ENCODE assay signal across 8 cellular contexts in the genomic region with DNA sequence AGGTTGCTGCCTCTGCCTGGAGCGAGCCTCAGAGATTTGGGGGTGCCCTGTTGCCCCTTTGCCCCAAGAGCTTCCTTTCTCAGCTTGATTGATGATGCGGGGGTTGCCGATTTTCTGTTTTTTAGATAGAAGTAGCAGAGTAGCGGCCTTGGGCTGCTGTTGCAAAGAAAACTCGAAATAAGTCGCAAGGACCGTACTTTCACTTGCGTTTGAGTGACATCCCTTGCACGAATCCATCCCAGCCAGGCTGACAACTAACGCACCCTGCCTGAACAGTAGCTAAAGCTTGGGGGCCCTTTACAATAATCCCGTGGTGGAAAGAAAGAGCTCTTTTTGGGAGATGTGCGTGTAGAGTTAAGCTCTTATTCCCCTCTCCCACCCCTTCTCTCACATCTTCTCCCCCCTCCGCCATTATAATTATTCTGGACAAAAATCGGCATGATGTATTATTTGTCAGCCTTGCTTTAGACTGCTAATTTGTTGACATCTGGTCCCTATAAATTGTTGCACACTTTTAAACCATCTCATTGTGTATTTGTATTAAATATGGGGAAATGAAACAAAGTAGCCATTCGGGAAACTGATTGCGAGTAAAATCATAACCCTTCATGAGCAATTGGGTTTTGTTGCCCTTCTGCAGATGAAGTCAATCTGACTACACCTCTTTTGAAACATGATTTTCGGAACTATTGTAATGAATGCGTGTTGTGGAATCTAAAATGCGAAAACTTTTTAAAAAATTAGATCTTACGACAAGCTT. TPM values are rescaled to one million over a fixed set of nuclear protein-coding genes. Genes with fewer than 3 reads are reported as not detected.
DNase-seq lines count a peak whose midpoint lies in the region; ATAC-seq and TF ChIP-seq lines count a peak whose summit lies in the region.

No MANE protein-coding gene starts in this region.

- H3K4me1 ChIP-seq in CD4-positive, alpha-beta memory T cell (ENCODE audit: insufficient read depth, low read length) = peaks cover 47% of the 10 kb centered on the region
- H3K4me1 ChIP-seq in duodenal mucosa (ENCODE audit: control insufficient read depth in 1 of 2, insufficient read depth in 2 of 2, low read length in 2 of 2) = peaks cover 31 to 37% of the 10 kb centered on the region in 2 donors

- peak overlapping the region; percentile 78 to 86 for H3K4me3 ChIP-seq in CD4-positive, alpha-beta memory T cell (ENCODE audit: low read length in 2 of 2)
- H3K4me3 ChIP-seq in WI38 (ENCODE audit: low read depth, low read length) (peak overlapping the region; percentile 89), duodenal mucosa (ENCODE audit: low read depth in 1 of 2, low read length in 2 of 2) (peak overlapping the region; percentile 85 to 94)

- H3K27ac ChIP-seq in CD4-positive, alpha-beta memory T cell (ENCODE audit: low read depth, low read length) = peak overlapping the region; percentile 92
- peak overlapping the region; percentile 30 for H3K27ac ChIP-seq in duodenal mucosa (ENCODE audit: low read depth, low read length)

- CTCF ChIA-PET in CD4-positive, alpha-beta memory T cell (lab: Charles Lee; ENCODE audit: partially characterized antibody) = interaction anchor here (0.6 to 2.9 kb wide), 16 partner anchors 10 to 613 kb away, joined by 3 to 36 read pairs (median 4); a partner anchor contains a TSS

- intact Hi-C loops in CD4-positive, alpha-beta memory T cell (cut with micrococcal nuclease) = loop anchor here (1.0 to 5.0 kb wide), 3 partner anchors 37 to 196 kb away; a partner anchor contains a TSS

- POLR2A ChIA-PET in CD4-positive, alpha-beta memory T cell (lab: Charles Lee; ENCODE audit: partially characterized antibody) = interaction anchor here (0.6 to 2.0 kb wide), 16 partner anchors 8 to 404 kb away, joined by 3 to 8 read pairs (median 3); a partner anchor contains a TSS

- H3K36me3 Mint-ChIP-seq in CD4-positive, alpha-beta memory T cell = peaks cover 4 to 10% of the 10 kb centered on the region in 2 donors

- TF ChIP-seq CTCF in WI38 (IDR thresholded peaks at IDR 0.05; ENCODE audit: low read depth, low read length) = no peak

- H3K27ac Mint-ChIP-seq in CD4-positive, alpha-beta memory T cell = peak overlapping the region; percentile 93 to 99 (median 98)

- DNase-seq in CD4-positive, alpha-beta memory T cell = peak; percentile 43 to 58 (median 52)
- peak; percentile 28 for DNase-seq in midbrain (lab: John Stamatoyannopoulos, UW)
- peak; percentile 35 for DNase-seq in stimulated activated naive CD4-positive, alpha-beta T cell treated with Interleukin-2 at 50 U/mL for 16 hours (lab: John Stamatoyannopoulos, UW)
- DNase-seq in A172 (ENCODE audit: low spot score) = no peak

- peak overlapping the region; percentile 95 to 100 (median 98) for H3K4me3 Mint-ChIP-seq in CD4-positive, alpha-beta memory T cell

- peaks cover 0 to 3% (median 0%) of the 10 kb centered on the region in 8 donors for H3K9me3 Mint-ChIP-seq in CD4-positive, alpha-beta memory T cell

- peak; percentile 41 for ATAC-seq in GM19438 (IDR thresholded peaks at IDR 0.05; ENCODE audit: low read depth, unreplicated experiment)
- peak; percentile 23 for ATAC-seq in HG03521 (IDR thresholded peaks at IDR 0.05; ENCODE audit: unreplicated experiment)

- peak overlapping the region; percentile 79 to 90 for H3K9ac ChIP-seq in duodenal mucosa (ENCODE audit: low read depth in 1 of 2, low read length in 2 of 2)

- peaks cover 27 to 54% (median 40%) of the 10 kb centered on the region in 4 donors for H3K4me1 Mint-ChIP-seq in CD4-positive, alpha-beta memory T cell

- no peaks in the 10 kb centered on the region for H3K36me3 ChIP-seq in CD4-positive, alpha-beta memory T cell (ENCODE audit: insufficient read depth, low read length)
- H3K36me3 ChIP-seq in duodenal mucosa (ENCODE audit: control insufficient read depth in 1 of 2, insufficient read depth in 2 of 2, low read length in 2 of 2) = no peaks in the 10 kb centered on the region

- no peaks in the 10 kb centered on the region for H3K27me3 Mint-ChIP-seq in CD4-positive, alpha-beta memory T cell

- H3K27me3 ChIP-seq in CD4-positive, alpha-beta memory T cell (ENCODE audit: insufficient read depth, low read length) = no peaks in the 10 kb centered on the region
- H3K27me3 ChIP-seq in duodenal mucosa (ENCODE audit: control insufficient read depth in 1 of 2, insufficient read depth in 2 of 2, low read length in 2 of 2) = no peaks in the 10 kb centered on the region

- no peaks in the 10 kb centered on the region for H3K9me3 ChIP-seq in CD4-positive, alpha-beta memory T cell (ENCODE audit: control insufficient read depth in 1 of 2, low read length in 2 of 2)
- no peaks in the 10 kb centered on the region for H3K9me3 ChIP-seq in duodenal mucosa (ENCODE audit: control insufficient read depth in 1 of 2, low read length in 2 of 2)

RNA-seq across cellular contexts. Expression of a gene that starts 0.9 kb away (rescaled TPM):
- 10 to 100 TPM; 89.0 to 93.2 TPM for total RNA-seq in CD4-positive, alpha-beta memory T cell
- 100 to 1,000 TPM; 269 to 419 TPM for polyA plus RNA-seq in CD4-positive, alpha-beta memory T cell
- total RNA-seq in A172 (2014; rRNA removed; shearing (Covaris generic)) = 76.5 and 106 TPM in 2 replicates

RNA-seq across cellular contexts. Expression of a gene that starts 52.4 kb away (rescaled TPM):
- total RNA-seq in CD4-positive, alpha-beta memory T cell = 100 to 1,000 TPM; 131 to 149 TPM
- polyA plus RNA-seq in CD4-positive, alpha-beta memory T cell = 10 to 100 TPM; 28.2 to 43.0 TPM
- total RNA-seq in A172 (2014; rRNA removed; shearing (Covaris generic)) = 38.0 and 46.3 TPM in 2 replicates
